9 cellular contexts compared by ENCODE assay signal in genomic region chr3:122794483-122794778, GRCh38. TPM values are rescaled to one million over a fixed set of nuclear protein-coding genes. Genes with fewer than 3 reads are reported as not detected.
DNase-seq lines count a peak whose midpoint lies in the region; ATAC-seq and TF ChIP-seq lines count a peak whose summit lies in the region.
"Had no signal": no experiment of that assay in that cellular context is flagged by ENCODE, and none has a peak within 500 bp of the region (broad histone marks: within the 10 kb centered on the region; RNA-seq: fewer than 3 reads in every experiment).

No MANE protein-coding gene starts in this region.

- H3K36me3 Mint-ChIP-seq in activated CD4-positive, alpha-beta T cell treated with anti-CD3 and anti-CD28 coated beads, Interleukin-2, amount 10 ng/mL, durations not matched to agents 24 days and 14 days (ENCODE audit: low read depth), result peaks cover 5% of the 10 kb centered on the region

- no peak for TF ChIP-seq POLR2A in testis (IDR thresholded peaks at IDR 0.05)

- WGBS in testis, 2 donors, result 0% methylated on average over 6 of the region's 6 CpGs

- H3K4me1 Mint-ChIP-seq in activated CD4-positive, alpha-beta T cell treated with anti-CD3 and anti-CD28 coated beads, Interleukin-2, amount 10 ng/mL, durations not matched to agents 24 days and 14 days, result peaks cover 32% of the 10 kb centered on the region

- H3K4me3 Mint-ChIP-seq in activated CD4-positive, alpha-beta T cell treated with anti-CD3 and anti-CD28 coated beads, Interleukin-2, amount 10 ng/mL, durations not matched to agents 24 days and 14 days, result peak overlapping the region; percentile 90

- H3K36me3 ChIP-seq in ascending aorta (no peaks in the 10 kb centered on the region), left lung (no peaks in the 10 kb centered on the region), testis (ENCODE audit: low read depth, missing control alignments) (no peaks in the 10 kb centered on the region)

- intact Hi-C loops in activated CD4-positive, alpha-beta T cell treated with anti-CD3 and anti-CD28 coated beads, Interleukin-2, amount 10 ng/mL, durations not matched to agents 24 days and 14 days (cut with micrococcal nuclease), result loop anchor here (2.0 to 5.0 kb wide), 3 partner anchors 408 to 1248 kb away; partner anchors contain the start of genes FAM162A and SEC22A
- intact Hi-C loops in ascending aorta (cut with DNase I), result loop anchor here (1.0 to 10.0 kb wide), 5 partner anchors 113 to 1047 kb away; partner anchors contain the start of genes GOLGB1, KPNA1 and WDR5B
- intact Hi-C loops in left lung (cut with DNase I), result no loop called here
- intact Hi-C loops in testis (cut with DNase I; ENCODE audit: low total_unique reads), result no loop called here

- no peaks in the 10 kb centered on the region for H3K27me3 ChIP-seq in ascending aorta
- H3K27me3 ChIP-seq in left lung, result no peaks in the 10 kb centered on the region
- H3K27me3 ChIP-seq in testis, result no peaks in the 10 kb centered on the region

- peaks cover 3 to 5% of the 10 kb centered on the region in 2 donors for H3K4me1 ChIP-seq in ascending aorta
- peaks cover 5 to 47% of the 10 kb centered on the region in 2 donors for H3K4me1 ChIP-seq in left lung
- H3K4me1 ChIP-seq in testis, result peaks cover 11% of the 10 kb centered on the region

- H3K27ac ChIP-seq in ascending aorta, result peak overlapping the region; percentile 96 to 100
- H3K27ac ChIP-seq in left lung, result peak overlapping the region; percentile 92 to 97
- peak overlapping the region; percentile 84 to 97 for H3K27ac ChIP-seq in testis

- no peak for DNase-seq in activated CD4-positive, alpha-beta T cell treated with anti-CD3 and anti-CD28 coated beads, Interleukin-2, amount 10 ng/mL, durations not matched to agents 24 days and 14 days
- DNase-seq in activated CD4-positive, alpha-beta T cell treated with anti-CD3 and anti-CD28 coated beads, Interleukin-2, amount 50 U/mL, for 4 hours, result no peak
- DNase-seq in ascending aorta (ENCODE audit: low spot score in 2 of 2) (no peak), left lung (no peak), testis (no peak), NCI-H82 (lab: John Stamatoyannopoulos, UW) (no peak)
- DNase-seq in effector CD8-positive, alpha-beta T cell (lab: John Stamatoyannopoulos, UW), result no peak
- DNase-seq: AML-193 had no signal

- H3K4me3 ChIP-seq in ascending aorta (peak overlapping the region; percentile 89 to 98), left lung (peak overlapping the region; percentile 76 to 81), testis (peak overlapping the region; percentile 75 to 79)

- no peaks in the 10 kb centered on the region for H3K9me3 Mint-ChIP-seq in activated CD4-positive, alpha-beta T cell treated with anti-CD3 and anti-CD28 coated beads, Interleukin-2, amount 10 ng/mL, durations not matched to agents 24 days and 14 days

- TF ChIP-seq CTCF in ascending aorta (IDR thresholded peaks at IDR 0.05), result no peak
- no peak for TF ChIP-seq CTCF in left lung (IDR thresholded peaks at IDR 0.05)
- TF ChIP-seq CTCF in testis (IDR thresholded peaks at IDR 0.05), result no peak

- H3K9me3 ChIP-seq in ascending aorta (no peaks in the 10 kb centered on the region), left lung (no peaks in the 10 kb centered on the region), testis (no peaks in the 10 kb centered on the region)

- ATAC-seq in left lung (no peak), HG02571 (IDR thresholded peaks at IDR 0.05; ENCODE audit: unreplicated experiment) (no peak)

- peak overlapping the region; percentile 88 for H3K27ac Mint-ChIP-seq in activated CD4-positive, alpha-beta T cell treated with anti-CD3 and anti-CD28 coated beads, Interleukin-2, amount 10 ng/mL, durations not matched to agents 24 days and 14 days

- no peaks in the 10 kb centered on the region for H3K27me3 Mint-ChIP-seq in activated CD4-positive, alpha-beta T cell treated with anti-CD3 and anti-CD28 coated beads, Interleukin-2, amount 10 ng/mL, durations not matched to agents 24 days and 14 days

RNA-seq across cellular contexts. Expression of gene SLC49A4, which starts 0.4 kb away (rescaled TPM):
- total RNA-seq in activated CD4-positive, alpha-beta T cell treated with anti-CD3 and anti-CD28 coated beads, Interleukin-2, amount 10 ng/mL, durations not matched to agents 24 days and 14 days, result 1.4 and 1.5 TPM in 2 replicates
- total RNA-seq in ascending aorta, result 3.2 TPM
- 10 to 100 TPM; 12.3 to 19.2 TPM for total RNA-seq in left lung
- total RNA-seq in testis, result 10 to 100 TPM; 17.7 to 23.7 TPM
- polyA plus RNA-seq in testis (ENCODE audit: insufficient read depth, low read depth, low replicate concordance), result 12.4 TPM

RNA-seq across cellular contexts. Expression of gene HSPBAP1, which starts 0.8 kb away (rescaled TPM):
- 7.5 and 8.7 TPM in 2 replicates for total RNA-seq in activated CD4-positive, alpha-beta T cell treated with anti-CD3 and anti-CD28 coated beads, Interleukin-2, amount 10 ng/mL, durations not matched to agents 24 days and 14 days
- total RNA-seq in ascending aorta, result 2.4 TPM
- total RNA-seq in left lung, result 10 to 100 TPM in 1 of 2 donors, 1 to 10 TPM in 1; 8.2 to 15.0 TPM
- 10 to 100 TPM; 10.6 to 11.1 TPM for total RNA-seq in testis
- polyA plus RNA-seq in testis (ENCODE audit: insufficient read depth, low read depth, low replicate concordance), result 26.5 TPM

Comparison
In these comparisons a context has a peak if more than half of its experiments do, and no peak if none do; other contexts are left out.
1. intact Hi-C loops: an anchor here in activated CD4-positive, alpha-beta T cell treated with anti-CD3 and anti-CD28 coated beads, Interleukin-2, amount 10 ng/mL, durations not matched to agents 24 days and 14 days (2.0 to 5.0 kb wide) and ascending aorta (1.0 to 10.0 kb wide); none called in left lung and testis.